ENCODE assay signal across 18 cellular contexts in the genomic region with DNA sequence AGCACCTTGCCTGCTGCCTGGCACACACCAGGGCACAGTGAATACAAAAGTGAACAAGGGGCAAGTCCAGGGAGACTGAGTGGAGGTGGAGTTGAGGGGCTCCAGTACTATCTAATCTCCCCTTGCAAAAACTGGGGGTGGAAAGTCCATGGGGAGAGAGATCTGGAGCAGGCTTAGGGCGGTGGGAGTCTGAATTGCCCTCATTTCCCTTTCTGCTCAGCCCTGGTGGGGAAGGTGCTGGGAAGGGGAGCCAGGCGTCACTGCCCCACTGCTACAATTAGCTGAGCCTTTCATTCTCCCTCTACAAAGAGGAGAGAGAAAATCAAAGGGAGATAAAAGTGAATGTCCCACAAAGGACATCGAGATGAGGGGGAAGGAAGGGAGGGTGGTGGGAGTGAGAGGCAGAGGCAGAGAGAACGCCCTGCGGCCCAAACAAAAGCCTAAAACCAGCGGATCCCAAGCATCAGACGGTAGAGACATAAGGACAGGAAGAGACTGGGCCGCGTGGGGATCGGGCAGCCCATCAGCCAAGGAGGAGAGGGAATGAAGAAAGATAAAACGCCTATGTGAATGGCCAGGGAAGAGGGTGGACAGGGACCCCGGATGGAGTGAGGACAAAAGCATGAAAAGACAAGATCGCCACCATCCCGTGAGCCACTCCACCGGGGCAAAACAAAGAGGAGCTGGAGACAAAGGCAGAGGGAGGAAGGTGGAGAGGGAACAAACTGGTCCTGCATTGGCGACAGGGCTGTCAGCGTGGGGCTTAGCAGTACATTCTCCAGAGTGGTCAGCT. TPM values are rescaled to one million over a fixed set of nuclear protein-coding genes. Genes with fewer than 3 reads are reported as not detected.
A peak's percentile ranks its signal among the peaks of the same experiment; 100 is the strongest.
DNase-seq lines count a peak whose midpoint lies in the region; ATAC-seq and TF ChIP-seq lines count a peak whose summit lies in the region.
"Had no signal": no experiment of that assay in that cellular context is flagged by ENCODE, and none has a peak within 500 bp of the region (broad histone marks: within the 10 kb centered on the region; RNA-seq: fewer than 3 reads in every experiment).

No MANE protein-coding gene starts in this region.

- peaks cover 4% of the 10 kb centered on the region for H3K4me1 ChIP-seq in endodermal cell (ENCODE audit: control insufficient read depth, insufficient read depth, low read length)

- no peak overlapping the region for H3K4me3 ChIP-seq in endodermal cell (ENCODE audit: low read length)

- H3K9me3 ChIP-seq in endodermal cell (ENCODE audit: control insufficient read depth, low read length): no peaks in the 10 kb centered on the region

- no peaks in the 10 kb centered on the region for H3K9me3 Mint-ChIP-seq in activated naive CD4-positive, alpha-beta T cell treated with anti-CD3 and anti-CD28 coated beads, Interleukin-2, amount 50 U/mL, for 24 hours
- H3K9me3 Mint-ChIP-seq in endodermal cell: no peaks in the 10 kb centered on the region
- peaks cover 3% of the 10 kb centered on the region for H3K9me3 Mint-ChIP-seq in neural crest cell
- H3K9me3 Mint-ChIP-seq: CD4-positive, alpha-beta memory T cell had no signal

- no peaks in the 10 kb centered on the region for H3K36me3 Mint-ChIP-seq in activated naive CD4-positive, alpha-beta T cell treated with anti-CD3 and anti-CD28 coated beads, Interleukin-2, amount 50 U/mL, for 24 hours
- peaks cover 5% of the 10 kb centered on the region for H3K36me3 Mint-ChIP-seq in endodermal cell (ENCODE audit: low read depth)
- no peaks in the 10 kb centered on the region for H3K36me3 Mint-ChIP-seq in neural crest cell (ENCODE audit: low read depth)
- H3K36me3 Mint-ChIP-seq: CD4-positive, alpha-beta memory T cell had no signal

- H3K9ac ChIP-seq in endodermal cell (ENCODE audit: extremely low read depth, low read length, poor library complexity, severe bottlenecking): no peak overlapping the region
- H3K9ac ChIP-seq: KMS-11 had no signal

- no peaks in the 10 kb centered on the region for H3K36me3 ChIP-seq in endodermal cell (ENCODE audit: control insufficient read depth, insufficient read depth, low read length)

- TF ChIP-seq CTCF in endodermal cell (conservative IDR thresholded peaks at IDR 0.05) (no peak), neural crest cell (conservative IDR thresholded peaks at IDR 0.05) (no peak), GM10266 (IDR thresholded peaks at IDR 0.05; ENCODE audit: control insufficient read depth, insufficient read depth, low read depth, missing control alignments) (no peak)

- no peaks in the 10 kb centered on the region for H3K27me3 ChIP-seq in endodermal cell (ENCODE audit: control insufficient read depth, insufficient read depth, low read length, poor library complexity, severe bottlenecking)

- H3K27me3 Mint-ChIP-seq in activated naive CD4-positive, alpha-beta T cell treated with anti-CD3 and anti-CD28 coated beads, Interleukin-2, amount 50 U/mL, for 24 hours: peaks cover 12% of the 10 kb centered on the region
- H3K27me3 Mint-ChIP-seq in endodermal cell (ENCODE audit: insufficient read depth): peaks cover 7% of the 10 kb centered on the region
- no peaks in the 10 kb centered on the region for H3K27me3 Mint-ChIP-seq in neural crest cell (ENCODE audit: low read depth)

- peak overlapping the region; percentile 76 for H3K27ac ChIP-seq in endodermal cell (ENCODE audit: low read depth, low read length)
- H3K27ac ChIP-seq: KMS-11, RWPE1 had no signal

- H3K4me3 Mint-ChIP-seq in activated naive CD4-positive, alpha-beta T cell treated with anti-CD3 and anti-CD28 coated beads, Interleukin-2, amount 50 U/mL, for 24 hours: no peak overlapping the region
- H3K4me3 Mint-ChIP-seq in endodermal cell: no peak overlapping the region
- peak overlapping the region; percentile 39 for H3K4me3 Mint-ChIP-seq in neural crest cell
- H3K4me3 Mint-ChIP-seq: CD4-positive, alpha-beta memory T cell had no signal

- no peak for ATAC-seq in GM18520 (IDR thresholded peaks at IDR 0.05; ENCODE audit: unreplicated experiment)
- ATAC-seq: HCT116 had no signal

- no peak for DNase-seq in activated naive CD4-positive, alpha-beta T cell (lab: John Stamatoyannopoulos, UW)
- DNase-seq in endodermal cell (peak; percentile 66), neural crest cell (ENCODE audit: low read depth, low spot score) (peak; percentile 21), activated T-cell treated with anti-CD3 and anti-CD28 coated beads for 4 hours (no peak), GM10266 (ENCODE audit: extremely low spot score) (no peak), middle frontal gyrus (ENCODE audit: extremely low spot score, low spot score) (no peak)
- DNase-seq: 8988T; Calu3; CD4-positive, alpha-beta memory T cell; NCI-H1048; NCI-H2107; NCI-H526 treated with DMSO at 0.1 percent for 48 hours; NK-92 treated with Interleukin-12 subunit alpha and Interleukin-12 subunit beta, amount 100 ng/mL, for 24 hours had no signal

- peak overlapping the region; percentile 37 for H3K27ac Mint-ChIP-seq in activated naive CD4-positive, alpha-beta T cell treated with anti-CD3 and anti-CD28 coated beads, Interleukin-2, amount 50 U/mL, for 24 hours
- peak overlapping the region; percentile 64 for H3K27ac Mint-ChIP-seq in endodermal cell
- peak overlapping the region; percentile 97 for H3K27ac Mint-ChIP-seq in neural crest cell (ENCODE audit: unreplicated experiment)
- H3K27ac Mint-ChIP-seq: CD4-positive, alpha-beta memory T cell had no signal

- H3K4me1 Mint-ChIP-seq in activated naive CD4-positive, alpha-beta T cell treated with anti-CD3 and anti-CD28 coated beads, Interleukin-2, amount 50 U/mL, for 24 hours: no peaks in the 10 kb centered on the region
- H3K4me1 Mint-ChIP-seq in endodermal cell (peaks cover 26% of the 10 kb centered on the region), neural crest cell (peaks cover 38% of the 10 kb centered on the region)
- H3K4me1 Mint-ChIP-seq: CD4-positive, alpha-beta memory T cell had no signal

- 51 to 54% methylated on average over 15 to 16 of the region's 17 CpGs for WGBS in endodermal cell (ENCODE audit: insufficient coverage in 1 of 2, insufficient read length in 1 of 2), 2 experiments

RNA-seq across cellular contexts. Expression of gene SOX13, which starts 46.8 kb away (rescaled TPM):
- total RNA-seq in endodermal cell (10 to 100 TPM; 75.3 to 85.3 TPM), neural crest cell (60.9 and 64.4 TPM in 2 replicates)
- polyA plus RNA-seq in endodermal cell (2013, experiment 1 of 2): 70.6 TPM
- 61.4 TPM for polyA plus RNA-seq in endodermal cell (2013, experiment 2 of 2)

Comparison
In these comparisons a context has a peak if more than half of its experiments do, and no peak if none do; other contexts are left out.
1. H3K27ac Mint-ChIP-seq: peak in every context shown above with its lines; median percentile 97 in neural crest cell; 64 in endodermal cell; 37 in activated naive CD4-positive, alpha-beta T cell treated with anti-CD3 and anti-CD28 coated beads, Interleukin-2, amount 50 U/mL, for 24 hours.
2. DNase-seq: peak in endodermal cell (single experiment) and neural crest cell (single experiment); none in activated naive CD4-positive, alpha-beta T cell (0 of 4), activated T-cell treated with anti-CD3 and anti-CD28 coated beads for 4 hours (single experiment), GM10266 (single experiment) and middle frontal gyrus (single experiment).